In genomic region chr2:218229851-218230250, GRCh38 we compare ENCODE assay signal across 1 cellular context.
TF ChIP-seq lines count a peak whose summit lies in the region.

No MANE protein-coding gene starts in this region.

TF ChIP-seq in GM12878, 131 proteins besides CTCF, POLR2A, EP300 and RAD21:
- TF ChIP-seq ZSCAN29 (IDR thresholded peaks at IDR 0.05) (no peak), POLR2AphosphoS5 (IDR thresholded peaks at IDR 0.05; ENCODE audit: low read length) (no peak), USF1 (IDR thresholded peaks at IDR 0.05; ENCODE audit: borderline replicate concordance, extremely low read length, insufficient read depth, low read depth, low read length) (no peak), MXI1 (IDR thresholded peaks at IDR 0.05; ENCODE audit: low read depth, low read length) (no peak), ZNF384 (IDR thresholded peaks at IDR 0.05; ENCODE audit: borderline replicate concordance, low read depth, low read length) (no peak), PML (IDR thresholded peaks at IDR 0.05; ENCODE audit: low read length) (no peak), ELK1 (IDR thresholded peaks at IDR 0.05; ENCODE audit: low read depth, low read length) (no peak), POLR2AphosphoS2 (IDR thresholded peaks at IDR 0.05; ENCODE audit: low read depth, low read length) (no peak), PRDM15 (CRISPR knock-in tag; IDR thresholded peaks at IDR 0.05) (no peak), POU2F2 (IDR thresholded peaks at IDR 0.05; ENCODE audit: borderline replicate concordance, low read depth, low read length) (no peak), ZNF274 (IDR thresholded peaks at IDR 0.05; ENCODE audit: insufficient read depth, insufficient read length) (no peak), EZH2 (IDR thresholded peaks at IDR 0.05; ENCODE audit: borderline replicate concordance, control insufficient read depth, low read depth, low read length) (no peak), NFXL1 (IDR thresholded peaks at IDR 0.05; ENCODE audit: borderline replicate concordance) (no peak), IRF4 (IDR thresholded peaks at IDR 0.05; ENCODE audit: low read depth, low read length) (no peak)
- TF ChIP-seq, protein P1, sequence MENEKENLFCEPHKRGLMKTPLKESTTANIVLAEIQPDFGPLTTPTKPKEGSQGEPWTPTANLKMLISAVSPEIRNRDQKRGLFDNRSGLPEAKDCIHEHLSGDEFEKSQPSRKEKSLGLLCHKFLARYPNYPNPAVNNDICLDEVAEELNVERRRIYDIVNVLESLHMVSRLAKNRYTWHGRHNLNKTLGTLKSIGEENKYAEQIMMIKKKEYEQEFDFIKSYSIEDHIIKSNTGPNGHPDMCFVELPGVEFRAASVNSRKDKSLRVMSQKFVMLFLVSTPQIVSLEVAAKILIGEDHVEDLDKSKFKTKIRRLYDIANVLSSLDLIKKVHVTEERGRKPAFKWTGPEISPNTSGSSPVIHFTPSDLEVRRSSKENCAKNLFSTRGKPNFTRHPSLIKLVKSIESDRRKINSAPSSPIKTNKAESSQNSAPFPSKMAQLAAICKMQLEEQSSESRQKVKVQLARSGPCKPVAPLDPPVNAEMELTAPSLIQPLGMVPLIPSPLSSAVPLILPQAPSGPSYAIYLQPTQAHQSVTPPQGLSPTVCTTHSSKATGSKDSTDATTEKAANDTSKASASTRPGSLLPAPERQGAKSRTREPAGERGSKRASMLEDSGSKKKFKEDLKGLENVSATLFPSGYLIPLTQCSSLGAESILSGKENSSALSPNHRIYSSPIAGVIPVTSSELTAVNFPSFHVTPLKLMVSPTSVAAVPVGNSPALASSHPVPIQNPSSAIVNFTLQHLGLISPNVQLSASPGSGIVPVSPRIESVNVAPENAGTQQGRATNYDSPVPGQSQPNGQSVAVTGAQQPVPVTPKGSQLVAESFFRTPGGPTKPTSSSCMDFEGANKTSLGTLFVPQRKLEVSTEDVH (IDR thresholded peaks at IDR 0.05; ENCODE audit: low read depth, partially characterized antibody): no peak
- TF ChIP-seq, protein P2, sequence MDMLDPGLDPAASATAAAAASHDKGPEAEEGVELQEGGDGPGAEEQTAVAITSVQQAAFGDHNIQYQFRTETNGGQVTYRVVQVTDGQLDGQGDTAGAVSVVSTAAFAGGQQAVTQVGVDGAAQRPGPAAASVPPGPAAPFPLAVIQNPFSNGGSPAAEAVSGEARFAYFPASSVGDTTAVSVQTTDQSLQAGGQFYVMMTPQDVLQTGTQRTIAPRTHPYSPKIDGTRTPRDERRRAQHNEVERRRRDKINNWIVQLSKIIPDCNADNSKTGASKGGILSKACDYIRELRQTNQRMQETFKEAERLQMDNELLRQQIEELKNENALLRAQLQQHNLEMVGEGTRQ (IDR thresholded peaks at IDR 0.05; ENCODE audit: borderline replicate concordance, low read depth, low read length): no peak
